20 cellular contexts compared by ENCODE assay signal in genomic region chr2:98875746-98876145, GRCh38.
"Had no signal": no experiment of that assay in that cellular context is flagged by ENCODE, and none has a peak within 500 bp of the region (broad histone marks: within the 10 kb centered on the region; RNA-seq: fewer than 3 reads in every experiment).

No MANE protein-coding gene starts in this region.

- H3K4me3 ChIP-seq: esophagus muscularis mucosa, hepatocyte, lung, spleen, testis, tibial nerve had no signal

- H3K4me1 Mint-ChIP-seq: stimulated activated naive B cell treated with anti-CD40 and anti-IgM and Interleukin-4, amounts not matched to agents 10 μg/mL and 1 μg/mL and 100 μg/mL, for 72 hours; stimulated activated naive CD8-positive, alpha-beta T cell treated with anti-CD3 and anti-CD28 coated beads, Interleukin-15, amount 100 ng/mL, for 72 hours had no signal

- H3K36me3 Mint-ChIP-seq: stimulated activated naive B cell treated with anti-CD40 and anti-IgM and Interleukin-4, amounts not matched to agents 10 μg/mL and 1 μg/mL and 100 μg/mL, for 72 hours had no signal

- DNase-seq: effector memory CD4-positive, alpha-beta T cell; left colon; left ventricle myocardium superior; mesenchymal stem cell; midbrain; nephron progenitor cell; spleen; stimulated activated CD4-positive, alpha-beta T cell treated with anti-CD3 and anti-CD28 coated beads, Interleukin-15, amount 100 ng/mL, for 24 hours; stimulated activated CD4-positive, alpha-beta T cell treated with anti-CD3 and anti-CD28 coated beads, Interleukin-1b, Interleukin-23, amount 100 ng/mL, for 48 hours; stimulated activated CD4-positive, alpha-beta T cell treated with anti-CD3 and anti-CD28 coated beads, Interleukin-4, amount 100 ng/mL, for 24 hours; stimulated activated naive B cell treated with anti-CD40 and anti-IgM and Interleukin-4, amounts not matched to agents 10 μg/mL and 1 μg/mL and 100 μg/mL, for 72 hours; stimulated activated naive CD8-positive, alpha-beta T cell treated with anti-CD3 and anti-CD28 coated beads, Interleukin-15, amount 100 ng/mL, for 72 hours; testis had no signal

- H3K36me3 ChIP-seq: esophagus muscularis mucosa, neutrophil, spleen, tibial nerve had no signal

- H3K9me3 Mint-ChIP-seq: nephron progenitor cell; stimulated activated naive B cell treated with anti-CD40 and anti-IgM and Interleukin-4, amounts not matched to agents 10 μg/mL and 1 μg/mL and 100 μg/mL, for 72 hours; stimulated activated naive CD8-positive, alpha-beta T cell treated with anti-CD3 and anti-CD28 coated beads, Interleukin-15, amount 100 ng/mL, for 72 hours had no signal

- H3K9me3 ChIP-seq: esophagus muscularis mucosa, neutrophil, spleen, testis, tibial nerve had no signal

- H3K27me3 Mint-ChIP-seq: stimulated activated naive CD8-positive, alpha-beta T cell treated with anti-CD3 and anti-CD28 coated beads, Interleukin-15, amount 100 ng/mL, for 72 hours had no signal

- H3K27ac ChIP-seq: epithelial cell of prostate, esophagus muscularis mucosa, hepatocyte, neutrophil, spleen, testis, tibial nerve had no signal

- ATAC-seq: left colon, left ventricle myocardium superior, sciatic nerve had no signal

- H3K4me3 Mint-ChIP-seq: nephron progenitor cell; stimulated activated naive B cell treated with anti-CD40 and anti-IgM and Interleukin-4, amounts not matched to agents 10 μg/mL and 1 μg/mL and 100 μg/mL, for 72 hours; stimulated activated naive CD8-positive, alpha-beta T cell treated with anti-CD3 and anti-CD28 coated beads, Interleukin-15, amount 100 ng/mL, for 72 hours had no signal

- H3K27me3 ChIP-seq: esophagus muscularis mucosa, hepatocyte, neutrophil, testis, tibial nerve had no signal

- H3K27ac Mint-ChIP-seq: stimulated activated naive B cell treated with anti-CD40 and anti-IgM and Interleukin-4, amounts not matched to agents 10 μg/mL and 1 μg/mL and 100 μg/mL, for 72 hours; stimulated activated naive CD8-positive, alpha-beta T cell treated with anti-CD3 and anti-CD28 coated beads, Interleukin-15, amount 100 ng/mL, for 72 hours had no signal

- H3K4me1 ChIP-seq: esophagus muscularis mucosa, spleen, testis, tibial nerve had no signal
